23 cellular contexts compared by ENCODE assay signal in the genomic region with DNA sequence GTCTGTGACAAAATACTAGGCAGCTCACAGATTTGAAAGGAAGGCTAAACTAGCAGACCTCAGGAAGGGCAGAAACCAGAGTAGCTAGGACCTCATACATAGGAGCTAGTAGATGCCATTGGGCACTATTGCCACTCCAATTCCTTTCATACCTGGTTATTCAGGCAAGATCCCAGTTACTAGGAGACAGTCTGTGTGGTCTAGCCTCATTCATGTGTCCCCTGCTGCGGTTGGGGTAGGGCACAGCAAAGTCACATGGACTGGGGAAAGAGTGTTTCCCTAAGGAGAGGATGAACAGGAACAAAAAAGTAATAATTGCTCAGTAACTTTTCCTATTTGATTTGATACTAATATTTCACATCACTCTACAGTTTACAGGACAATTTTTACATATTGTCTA.
"Had no signal": no experiment of that assay in that cellular context is flagged by ENCODE, and none has a peak within 500 bp of the region (broad histone marks: within the 10 kb centered on the region; RNA-seq: fewer than 3 reads in every experiment).

No MANE protein-coding gene starts in this region.

- H3K36me3 Mint-ChIP-seq: immature natural killer cell; memory B cell; naive B cell; natural killer cell treated with Interleukin-12 subunit alpha and Interleukin-12 subunit beta and Interleukin-15 and Interleukin-18, amount 100 ng/mL, for 72 hours; neural progenitor cell; type B pancreatic cell had no signal

- H3K9me3 Mint-ChIP-seq: dendritic cell treated with granulocyte-macrophage colony-stimulating factor and Interleukin-4, amounts not matched to agents 40 ng/mL and 50 ng/mL, for 4 days; endodermal cell; immature natural killer cell; memory B cell; naive B cell; natural killer cell treated with Interleukin-12 subunit alpha and Interleukin-12 subunit beta and Interleukin-15 and Interleukin-18, amount 100 ng/mL, for 72 hours; type B pancreatic cell had no signal

- H3K27me3 Mint-ChIP-seq: dendritic cell treated with granulocyte-macrophage colony-stimulating factor and Interleukin-4, amounts not matched to agents 40 ng/mL and 50 ng/mL, for 4 days had no signal

- DNase-seq: colonic mucosa; effector CD8-positive, alpha-beta T cell; endodermal cell; foreskin keratinocyte; heart left ventricle; immature natural killer cell; naive B cell; right lobe of liver; stimulated activated CD4-positive, alpha-beta T cell treated with anti-CD3 and anti-CD28 coated beads, Interleukin-12 subunit alpha, Interleukin-12 subunit beta, amount 100 ng/mL, for 4 hours; stimulated activated CD4-positive, alpha-beta T cell treated with anti-CD3 and anti-CD28 coated beads, Interleukin-1b, Interleukin-23, amount 100 ng/mL, for 48 hours; stimulated activated CD4-positive, alpha-beta T cell treated with anti-CD3 and anti-CD28 coated beads, Interleukin-4, amount 100 ng/mL, for 1 hour; stimulated activated CD8-positive, alpha-beta memory T cell treated with anti-CD3 and anti-CD28 coated beads, Interleukin-4, amount 100 ng/mL, for 48 hours; stimulated activated naive CD4-positive, alpha-beta T cell treated with Interleukin-2 at 50 U/mL for 16 hours; stomach; thyroid gland had no signal

- H3K27ac Mint-ChIP-seq: dendritic cell treated with granulocyte-macrophage colony-stimulating factor and Interleukin-4, amounts not matched to agents 40 ng/mL and 50 ng/mL, for 4 days; endodermal cell; immature natural killer cell; memory B cell; natural killer cell treated with Interleukin-12 subunit alpha and Interleukin-12 subunit beta and Interleukin-15 and Interleukin-18, amount 100 ng/mL, for 72 hours; neural progenitor cell; progenitor cell of endocrine pancreas; type B pancreatic cell had no signal

- H3K4me3 Mint-ChIP-seq: dendritic cell treated with granulocyte-macrophage colony-stimulating factor and Interleukin-4, amounts not matched to agents 40 ng/mL and 50 ng/mL, for 4 days; endodermal cell; immature natural killer cell; memory B cell; naive B cell; natural killer cell treated with Interleukin-12 subunit alpha and Interleukin-12 subunit beta and Interleukin-15 and Interleukin-18, amount 100 ng/mL, for 72 hours; neural progenitor cell; type B pancreatic cell had no signal

- ATAC-seq: foreskin keratinocyte; gastroesophageal sphincter; heart left ventricle; left lobe of liver; natural killer cell treated with Interleukin-12 subunit alpha and Interleukin-12 subunit beta and Interleukin-15 and Interleukin-18, amount 100 ng/mL, for 72 hours; right lobe of liver had no signal

- H3K4me1 Mint-ChIP-seq: endodermal cell, immature natural killer cell, memory B cell, naive B cell had no signal
